In genomic region chr2:119174216-119174992, GRCh38 we compare ENCODE assay signal across 8 cellular contexts. TPM values are rescaled to one million over a fixed set of nuclear protein-coding genes. Genes with fewer than 3 reads are reported as not detected.
DNase-seq lines count a peak whose midpoint lies in the region; ATAC-seq and TF ChIP-seq lines count a peak whose summit lies in the region.

No MANE protein-coding gene starts in this region.

- no peaks in the 10 kb centered on the region for H3K4me1 ChIP-seq in CD8-positive, alpha-beta T cell (ENCODE audit: insufficient read depth, low read length)
- H3K4me1 ChIP-seq in body of pancreas (peaks cover 4% of the 10 kb centered on the region), right lobe of liver (no peaks in the 10 kb centered on the region)

- no peak for TF ChIP-seq POLR2A in body of pancreas (IDR thresholded peaks at IDR 0.05)
- no peak for TF ChIP-seq POLR2A in right lobe of liver (IDR thresholded peaks at IDR 0.05)

- H3K27ac Mint-ChIP-seq in CD8-positive, alpha-beta T cell = no peak overlapping the region

- no peaks in the 10 kb centered on the region for H3K9me3 Mint-ChIP-seq in CD8-positive, alpha-beta T cell

- intact Hi-C loops in CD8-positive, alpha-beta T cell (cut with DNase I, micrococcal nuclease) = loop anchor here (1.0 to 5.0 kb wide), 3 partner anchors 292 to 1127 kb away; no protein-coding TSS in a partner anchor
- intact Hi-C loops in body of pancreas (cut with DNase I) (no loop called here), right lobe of liver (cut with DNase I) (no loop called here)

- 52 to 71% methylated on average over 16 to 22 of the region's 22 CpGs for WGBS in body of pancreas, 2 donors
- WGBS in right lobe of liver (ENCODE audit: insufficient coverage, low coverage, low lambda C conversion rate, missing lambda C conversion rate) = 64% methylated on average over 13 of the region's 22 CpGs

- POLR2A ChIA-PET in CD8-positive, alpha-beta T cell (lab: Charles Lee) = no interaction called here

- H3K27me3 ChIP-seq in CD8-positive, alpha-beta T cell (ENCODE audit: insufficient read depth, low read length) = no peaks in the 10 kb centered on the region
- H3K27me3 ChIP-seq in body of pancreas (no peaks in the 10 kb centered on the region), right lobe of liver (no peaks in the 10 kb centered on the region)

- ATAC-seq in CD8-positive, alpha-beta T cell = no peak
- ATAC-seq in GM19351 (IDR thresholded peaks at IDR 0.05; ENCODE audit: unreplicated experiment) (peak; percentile 80), body of pancreas (peak; percentile 75), right lobe of liver (peak; percentile 73 to 85 (median 81)), GM21515 (IDR thresholded peaks at IDR 0.05; ENCODE audit: unreplicated experiment) (no peak)

- no peak overlapping the region for H3K27ac ChIP-seq in CD8-positive, alpha-beta T cell (ENCODE audit: low read depth, low read length)
- H3K27ac ChIP-seq in body of pancreas (no peak overlapping the region), right lobe of liver (no peak overlapping the region)

- DNase-seq in CD8-positive, alpha-beta T cell = peak; percentile 25 to 76 (median 46)
- DNase-seq in Kasumi-1 (lab: John Stamatoyannopoulos, UW) (peak; percentile 57 to 70), T-helper 9 cell (peak; percentile 38), body of pancreas (peak; percentile 37 to 59 (median 55)), right lobe of liver (peak; percentile 44 to 54 (median 51))
- DNase-seq in stimulated activated CD8-positive, alpha-beta memory T cell treated with anti-CD3 and anti-CD28 coated beads, Interleukin-4, amount 100 ng/mL, for 1 hour (ENCODE audit: low read depth in 2 of 2, low spot score in 1 of 2) = peak; percentile 11 to 23

- H3K9me3 ChIP-seq in CD8-positive, alpha-beta T cell (ENCODE audit: low read length) = no peaks in the 10 kb centered on the region
- H3K9me3 ChIP-seq in body of pancreas = no peaks in the 10 kb centered on the region
- H3K9me3 ChIP-seq in right lobe of liver = no peaks in the 10 kb centered on the region

- H3K36me3 ChIP-seq in CD8-positive, alpha-beta T cell (ENCODE audit: insufficient read depth, low read length) = no peaks in the 10 kb centered on the region
- H3K36me3 ChIP-seq in body of pancreas (replicated peaks in 1 of 2; ENCODE audit: insufficient read depth in 1 of 2, low read depth in 2 of 2) (no peaks in the 10 kb centered on the region), right lobe of liver (no peaks in the 10 kb centered on the region)

- H3K36me3 Mint-ChIP-seq in CD8-positive, alpha-beta T cell = no peaks in the 10 kb centered on the region

- no peaks in the 10 kb centered on the region for H3K4me1 Mint-ChIP-seq in CD8-positive, alpha-beta T cell (ENCODE audit: low read depth)

- CTCF ChIA-PET in CD8-positive, alpha-beta T cell (lab: Charles Lee) = interaction anchor here (0.6 to 4.7 kb wide), 10 partner anchors 11 to 783 kb away, joined by 3 to 66 read pairs (median 3); no protein-coding TSS in a partner anchor

- no peaks in the 10 kb centered on the region for H3K27me3 Mint-ChIP-seq in CD8-positive, alpha-beta T cell (ENCODE audit: low read depth)

- H3K4me3 ChIP-seq in CD8-positive, alpha-beta T cell (ENCODE audit: low read depth, low read length) = no peak overlapping the region
- H3K4me3 ChIP-seq in body of pancreas = no peak overlapping the region
- no peak overlapping the region for H3K4me3 ChIP-seq in right lobe of liver

- no peak overlapping the region for H3K4me3 Mint-ChIP-seq in CD8-positive, alpha-beta T cell

- peak; percentile 73 for TF ChIP-seq CTCF in CD8-positive, alpha-beta T cell (IDR thresholded peaks at IDR 0.05)
- TF ChIP-seq CTCF in body of pancreas (IDR thresholded peaks at IDR 0.05) = peak; percentile 61 to 82 (median 67)
- TF ChIP-seq CTCF in right lobe of liver (IDR thresholded peaks at IDR 0.05) = peak; percentile 48 to 81 (median 66)

RNA-seq across cellular contexts. Expression of gene C1QL2, which starts 15.9 kb away (rescaled TPM):
- not detected for total RNA-seq in CD8-positive, alpha-beta T cell
- 1 to 10 TPM in 1 of 2 donors, not detected in 1; 1.0 TPM for total RNA-seq in body of pancreas
- total RNA-seq in right lobe of liver = not detected

RNA-seq across cellular contexts. Expression of gene STEAP3, which starts 49.2 kb away (rescaled TPM):
- total RNA-seq in CD8-positive, alpha-beta T cell = not detected
- 10 to 100 TPM; 18.9 to 25.4 TPM for total RNA-seq in body of pancreas
- 100 to 1,000 TPM; 118 to 165 (median 131) TPM for total RNA-seq in right lobe of liver

Comparison
In these comparisons a context has a peak if more than half of its experiments do, and no peak if none do; other contexts are left out.
1. ATAC-seq: peak in GM19351 (single experiment), body of pancreas (single experiment) and right lobe of liver (4 of 4); none in CD8-positive, alpha-beta T cell (single experiment) and GM21515 (single experiment).
2. RNA of gene STEAP3, which starts 49.2 kb away (total RNA-seq): 118 to 165 TPM in right lobe of liver and 18.9 to 25.4 TPM in body of pancreas; not detected in CD8-positive, alpha-beta T cell; every median in the first group is over 10 times any median in the second.
3. intact Hi-C loops: an anchor here in CD8-positive, alpha-beta T cell (1.0 to 5.0 kb wide); none called in body of pancreas and right lobe of liver.
4. Peak in every context shown above with its lines, with median percentiles within 50 percentile points of each other: DNase-seq and CTCF ChIP-seq.